In the genomic region with DNA sequence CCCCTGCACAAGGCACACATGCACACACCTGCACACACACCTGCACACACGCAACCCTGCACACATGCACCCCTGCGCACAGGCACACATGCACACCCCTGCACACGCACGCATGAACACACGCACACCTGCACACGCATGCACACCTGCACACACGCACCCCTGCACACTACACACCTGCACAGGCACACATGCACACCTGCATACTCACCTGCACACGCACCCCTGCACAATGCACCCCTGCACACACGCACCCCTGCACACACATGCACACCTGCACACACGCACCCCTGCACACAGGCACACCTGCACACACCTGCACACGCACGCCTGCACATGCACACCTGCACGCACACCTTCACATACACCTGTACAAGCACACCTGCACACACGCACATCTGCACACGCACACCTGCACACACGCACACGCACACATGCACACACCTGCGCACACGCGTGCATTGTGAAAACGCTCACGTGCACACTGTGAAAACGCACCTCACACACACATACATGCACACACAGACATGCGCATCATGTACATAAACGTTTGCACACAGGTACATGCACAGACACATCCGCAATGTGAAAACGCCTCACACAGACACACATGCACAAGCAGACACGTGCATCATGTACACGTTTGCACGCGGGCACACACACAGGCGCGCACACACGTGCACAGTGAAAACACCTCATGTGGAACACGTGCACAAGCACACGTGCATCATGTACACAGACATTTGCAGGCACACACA, we compare ENCODE assay signal across 1 cellular context.
TF ChIP-seq lines count a peak whose summit lies in the region.

No MANE protein-coding gene starts in this region.

TF ChIP-seq in HCT116, 20 proteins besides CTCF, POLR2A, EP300 and RAD21:
- TF ChIP-seq ZFX (IDR thresholded peaks at IDR 0.05) (no peak), POLR2AphosphoS5 (IDR thresholded peaks at IDR 0.05; ENCODE audit: low read depth, low read length) (peak; percentile 4; the same call in 1 of the 2 replicates)
